Comparison of ENCODE assay signal across 10 cellular contexts in the genomic region with DNA sequence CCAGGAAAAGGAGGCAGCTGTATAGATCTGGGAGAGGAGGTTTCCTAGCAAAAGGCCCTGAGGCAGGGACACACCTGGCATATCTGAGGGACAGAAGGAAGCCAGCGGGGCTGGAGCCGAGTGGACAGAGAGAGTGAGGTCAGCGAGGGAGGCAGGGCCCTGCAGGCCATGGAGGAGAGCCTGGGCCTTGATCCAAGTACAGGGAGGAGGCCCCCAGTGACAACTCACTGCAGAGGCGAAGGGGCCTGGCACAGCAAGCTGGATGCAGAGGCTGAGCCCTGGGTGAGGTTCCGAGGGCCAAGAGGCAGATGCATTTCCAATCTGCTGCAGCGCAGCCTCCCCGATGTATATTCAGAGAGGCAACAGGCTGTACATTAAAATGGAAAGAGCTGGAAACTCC. TPM values are rescaled to one million over a fixed set of nuclear protein-coding genes. Genes with fewer than 3 reads are reported as not detected.
A peak's percentile ranks its signal among the peaks of the same experiment; 100 is the strongest.
DNase-seq lines count a peak whose midpoint lies in the region; ATAC-seq and TF ChIP-seq lines count a peak whose summit lies in the region.
"Had no signal": no experiment of that assay in that cellular context is flagged by ENCODE, and none has a peak within 500 bp of the region (broad histone marks: within the 10 kb centered on the region; RNA-seq: fewer than 3 reads in every experiment).

No MANE protein-coding gene starts in this region.

- ATAC-seq in HG03571 (IDR thresholded peaks at IDR 0.05; ENCODE audit: unreplicated experiment), result no peak

- intact Hi-C loops in esophagus muscularis mucosa (cut with DNase I), result no loop called here

- no peak for TF ChIP-seq POLR2A in esophagus muscularis mucosa (IDR thresholded peaks at IDR 0.05; ENCODE audit: low read depth)

- no peak overlapping the region for H3K4me3 Mint-ChIP-seq in activated T-cell treated with anti-CD3 and anti-CD28 coated beads, Interleukin-2, amount 50 U/mL, for 24 hours
- H3K4me3 Mint-ChIP-seq in type B pancreatic cell, result peak overlapping the region; percentile 38

- TF ChIP-seq CTCF in esophagus muscularis mucosa (IDR thresholded peaks at IDR 0.05) (no peak), type B pancreatic cell (conservative IDR thresholded peaks at IDR 0.05) (no peak)

- no peak for TF ChIP-seq EP300 in esophagus muscularis mucosa (IDR thresholded peaks at IDR 0.05)

- H3K27ac ChIP-seq in esophagus muscularis mucosa (replicated peaks in 1 of 4) (peak overlapping the region; percentile 86 to 90 (median 88)), muscle layer of colon (ENCODE audit: low read depth, low read length) (peak overlapping the region; percentile 88)

- H3K9ac ChIP-seq in muscle layer of colon (ENCODE audit: low read length), result peak overlapping the region; percentile 5

- H3K27me3 ChIP-seq in esophagus muscularis mucosa, result no peaks in the 10 kb centered on the region
- H3K27me3 ChIP-seq in muscle layer of colon (ENCODE audit: control insufficient read depth in 1 of 2, insufficient read depth in 2 of 2, low read length in 2 of 2), result no peaks in the 10 kb centered on the region

- H3K27ac Mint-ChIP-seq in activated T-cell treated with anti-CD3 and anti-CD28 coated beads, Interleukin-2, amount 50 U/mL, for 24 hours, result peak overlapping the region; percentile 23
- H3K27ac Mint-ChIP-seq in type B pancreatic cell, result peak overlapping the region; percentile 82

- 14% methylated on average over 5 of the region's 7 CpGs for WGBS in esophagus muscularis mucosa

- H3K9me3 ChIP-seq in esophagus muscularis mucosa (no peaks in the 10 kb centered on the region), muscle layer of colon (ENCODE audit: low read length) (no peaks in the 10 kb centered on the region)

- H3K36me3 Mint-ChIP-seq in activated T-cell treated with anti-CD3 and anti-CD28 coated beads, Interleukin-2, amount 50 U/mL, for 24 hours (ENCODE audit: low read depth), result no peaks in the 10 kb centered on the region
- no peaks in the 10 kb centered on the region for H3K36me3 Mint-ChIP-seq in type B pancreatic cell

- H3K27me3 Mint-ChIP-seq in activated T-cell treated with anti-CD3 and anti-CD28 coated beads, Interleukin-2, amount 50 U/mL, for 24 hours, result no peaks in the 10 kb centered on the region
- H3K27me3 Mint-ChIP-seq in type B pancreatic cell, result no peaks in the 10 kb centered on the region

- peaks cover 32% of the 10 kb centered on the region for H3K4me1 Mint-ChIP-seq in activated T-cell treated with anti-CD3 and anti-CD28 coated beads, Interleukin-2, amount 50 U/mL, for 24 hours (ENCODE audit: low read depth)
- peaks cover 13% of the 10 kb centered on the region for H3K4me1 Mint-ChIP-seq in type B pancreatic cell (ENCODE audit: unreplicated experiment)

- peaks cover 21 to 43% (median 33%) of the 10 kb centered on the region in 4 donors for H3K4me1 ChIP-seq in esophagus muscularis mucosa
- H3K4me1 ChIP-seq in muscle layer of colon (ENCODE audit: insufficient read depth, low read length), result peaks cover 21% of the 10 kb centered on the region

- no peaks in the 10 kb centered on the region for H3K36me3 ChIP-seq in esophagus muscularis mucosa
- no peaks in the 10 kb centered on the region for H3K36me3 ChIP-seq in muscle layer of colon (ENCODE audit: insufficient read depth, low read length)

- H3K9me3 Mint-ChIP-seq in activated T-cell treated with anti-CD3 and anti-CD28 coated beads, Interleukin-2, amount 50 U/mL, for 24 hours, result no peaks in the 10 kb centered on the region
- no peaks in the 10 kb centered on the region for H3K9me3 Mint-ChIP-seq in type B pancreatic cell

- H3K4me3 ChIP-seq in esophagus muscularis mucosa (no peak overlapping the region), muscle layer of colon (ENCODE audit: low read depth in 1 of 2, low read length in 2 of 2) (peak overlapping the region in 1 of 2 donors; percentile 13)

- DNase-seq in activated T-cell treated with anti-CD3 and anti-CD28 coated beads, Interleukin-2, amount 50 U/mL, for 24 hours, result no peak
- no peak for DNase-seq in activated T-cell treated with anti-CD3 and anti-CD28 coated beads, Interleukin-2, amount 50 U/mL, for 1 hour
- DNase-seq in esophagus muscularis mucosa (ENCODE audit: extremely low spot score) (no peak), type B pancreatic cell (ENCODE audit: extremely low spot score, unreplicated experiment) (no peak), NCI-H524 treated with DMSO at 0.1 percent for 48 hours (lab: John Stamatoyannopoulos, UW) (no peak)
- no peak for DNase-seq in activated CD8-positive, alpha-beta memory T cell treated with anti-CD3 and anti-CD28 coated beads, Interleukin-2, amount 50 U/mL, for 48 hours
- DNase-seq: GDM1, NCI-H1436 treated with DMSO at 0.1 percent for 48 hours had no signal

RNA-seq across cellular contexts. Expression of a gene that starts 10.5 kb away (rescaled TPM):
- total RNA-seq in esophagus muscularis mucosa, result 100 to 1,000 TPM in 3 of 4 donors, 10 to 100 TPM in 1; 73.7 to 172 (median 129) TPM
- total RNA-seq in type B pancreatic cell (ENCODE audit: low replicate concordance), result 93.5 and 116 TPM in 2 replicates

RNA-seq across cellular contexts. Expression of a gene that starts 38.7 kb away (rescaled TPM):
- total RNA-seq in esophagus muscularis mucosa (10 to 100 TPM in 1 of 4 donors, 1 to 10 TPM in 3; 8.2 to 15.0 (median 8.8) TPM), type B pancreatic cell (ENCODE audit: low replicate concordance) (5.9 and 6.9 TPM in 2 replicates)
